In the genomic region with DNA sequence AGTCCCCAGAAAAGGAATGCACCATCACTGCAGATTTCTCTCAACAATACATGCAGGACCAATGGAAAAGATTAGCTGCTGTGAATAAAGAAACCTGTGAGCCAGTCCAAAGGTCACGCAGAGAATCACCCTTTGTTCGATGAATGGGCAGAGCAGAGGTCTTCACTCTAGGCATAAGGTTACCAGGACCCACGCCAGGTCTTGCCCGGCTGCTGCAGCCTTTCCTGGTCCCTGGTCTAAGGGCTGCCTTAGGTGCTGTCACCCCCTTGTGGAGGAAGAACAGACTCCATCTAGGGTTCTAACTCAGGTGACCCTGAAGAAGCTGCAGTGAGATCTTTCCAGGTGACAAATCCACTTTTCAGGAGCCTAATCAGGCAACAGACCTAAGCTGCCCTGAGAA, we compare ENCODE assay signal across 2 cellular contexts.
A peak's percentile ranks its signal among the peaks of the same experiment; 100 is the strongest.
TF ChIP-seq lines count a peak whose summit lies in the region.

No MANE protein-coding gene starts in this region.

TF ChIP-seq in A549, 52 proteins besides CTCF, POLR2A, EP300 and RAD21:
- no peak for TF ChIP-seq MAZ (IDR thresholded peaks at IDR 0.05; ENCODE audit: borderline replicate concordance, low read depth, low read length)
- no peak for TF ChIP-seq HOXB5 (CRISPR knock-in tag; IDR thresholded peaks at IDR 0.05)
- TF ChIP-seq, protein P1, sequence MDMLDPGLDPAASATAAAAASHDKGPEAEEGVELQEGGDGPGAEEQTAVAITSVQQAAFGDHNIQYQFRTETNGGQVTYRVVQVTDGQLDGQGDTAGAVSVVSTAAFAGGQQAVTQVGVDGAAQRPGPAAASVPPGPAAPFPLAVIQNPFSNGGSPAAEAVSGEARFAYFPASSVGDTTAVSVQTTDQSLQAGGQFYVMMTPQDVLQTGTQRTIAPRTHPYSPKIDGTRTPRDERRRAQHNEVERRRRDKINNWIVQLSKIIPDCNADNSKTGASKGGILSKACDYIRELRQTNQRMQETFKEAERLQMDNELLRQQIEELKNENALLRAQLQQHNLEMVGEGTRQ (IDR thresholded peaks at IDR 0.05), result no peak
- no peak for TF ChIP-seq BHLHE40 (IDR thresholded peaks at IDR 0.05; ENCODE audit: low read depth, low read length)
- no peak for TF ChIP-seq CEBPB (IDR thresholded peaks at IDR 0.05)
- no peak for TF ChIP-seq CBX2 (IDR thresholded peaks at IDR 0.05; ENCODE audit: borderline replicate concordance, low read depth)
- TF ChIP-seq KDM5A (IDR thresholded peaks at IDR 0.05), result no peak
- no peak for TF ChIP-seq EHMT2 (IDR thresholded peaks at IDR 0.05; ENCODE audit: low read depth)
- no peak for TF ChIP-seq PHF8 (IDR thresholded peaks at IDR 0.05; ENCODE audit: borderline replicate concordance, low read depth)
- no peak for TF ChIP-seq FOXS1 (CRISPR knock-in tag; IDR thresholded peaks at IDR 0.05)
- TF ChIP-seq, protein P2, sequence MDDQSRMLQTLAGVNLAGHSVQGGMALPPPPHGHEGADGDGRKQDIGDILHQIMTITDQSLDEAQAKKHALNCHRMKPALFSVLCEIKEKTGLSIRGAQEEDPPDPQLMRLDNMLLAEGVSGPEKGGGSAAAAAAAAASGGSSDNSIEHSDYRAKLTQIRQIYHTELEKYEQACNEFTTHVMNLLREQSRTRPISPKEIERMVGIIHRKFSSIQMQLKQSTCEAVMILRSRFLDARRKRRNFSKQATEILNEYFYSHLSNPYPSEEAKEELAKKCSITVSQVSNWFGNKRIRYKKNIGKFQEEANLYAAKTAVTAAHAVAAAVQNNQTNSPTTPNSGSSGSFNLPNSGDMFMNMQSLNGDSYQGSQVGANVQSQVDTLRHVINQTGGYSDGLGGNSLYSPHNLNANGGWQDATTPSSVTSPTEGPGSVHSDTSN (IDR thresholded peaks at IDR 0.05), result no peak
- TF ChIP-seq CHD2 (IDR thresholded peaks at IDR 0.05; ENCODE audit: low read length, partially characterized antibody), result no peak
- no peak for TF ChIP-seq SMC3 (IDR thresholded peaks at IDR 0.05)
- no peak for TF ChIP-seq FOSL2 (IDR thresholded peaks at IDR 0.05)
- TF ChIP-seq FOSL2 (CRISPR knock-in tag; IDR thresholded peaks at IDR 0.05), result no peak
- TF ChIP-seq KDM1A (IDR thresholded peaks at IDR 0.05; ENCODE audit: low read depth), result no peak
- TF ChIP-seq RCOR1 (IDR thresholded peaks at IDR 0.05; ENCODE audit: low read depth, low read length), result no peak
- TF ChIP-seq, protein P3, sequence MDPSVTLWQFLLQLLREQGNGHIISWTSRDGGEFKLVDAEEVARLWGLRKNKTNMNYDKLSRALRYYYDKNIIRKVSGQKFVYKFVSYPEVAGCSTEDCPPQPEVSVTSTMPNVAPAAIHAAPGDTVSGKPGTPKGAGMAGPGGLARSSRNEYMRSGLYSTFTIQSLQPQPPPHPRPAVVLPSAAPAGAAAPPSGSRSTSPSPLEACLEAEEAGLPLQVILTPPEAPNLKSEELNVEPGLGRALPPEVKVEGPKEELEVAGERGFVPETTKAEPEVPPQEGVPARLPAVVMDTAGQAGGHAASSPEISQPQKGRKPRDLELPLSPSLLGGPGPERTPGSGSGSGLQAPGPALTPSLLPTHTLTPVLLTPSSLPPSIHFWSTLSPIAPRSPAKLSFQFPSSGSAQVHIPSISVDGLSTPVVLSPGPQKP (IDR thresholded peaks at IDR 0.05; ENCODE audit: low read depth, low read length), result no peak
- TF ChIP-seq HOXB13 (CRISPR knock-in tag; IDR thresholded peaks at IDR 0.05; ENCODE audit: low read depth), result no peak
- TF ChIP-seq, protein P4, sequence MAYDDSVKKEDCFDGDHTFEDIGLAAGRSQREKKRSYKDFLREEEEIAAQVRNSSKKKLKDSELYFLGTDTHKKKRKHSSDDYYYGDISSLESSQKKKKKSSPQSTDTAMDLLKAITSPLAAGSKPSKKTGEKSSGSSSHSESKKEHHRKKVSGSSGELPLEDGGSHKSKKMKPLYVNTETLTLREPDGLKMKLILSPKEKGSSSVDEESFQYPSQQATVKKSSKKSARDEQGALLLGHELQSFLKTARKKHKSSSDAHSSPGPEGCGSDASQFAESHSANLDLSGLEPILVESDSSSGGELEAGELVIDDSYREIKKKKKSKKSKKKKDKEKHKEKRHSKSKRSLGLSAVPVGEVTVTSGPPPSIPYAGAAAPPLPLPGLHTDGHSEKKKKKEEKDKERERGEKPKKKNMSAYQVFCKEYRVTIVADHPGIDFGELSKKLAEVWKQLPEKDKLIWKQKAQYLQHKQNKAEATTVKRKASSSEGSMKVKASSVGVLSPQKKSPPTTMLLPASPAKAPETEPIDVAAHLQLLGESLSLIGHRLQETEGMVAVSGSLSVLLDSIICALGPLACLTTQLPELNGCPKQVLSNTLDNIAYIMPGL (CRISPR knock-in tag; IDR thresholded peaks at IDR 0.05; ENCODE audit: borderline replicate concordance), result no peak
- TF ChIP-seq HDAC2 (IDR thresholded peaks at IDR 0.05), result no peak
TF ChIP-seq in A549: peak in this region for 0.

TF ChIP-seq in GM12878, 131 proteins besides CTCF, POLR2A, EP300 and RAD21:
- TF ChIP-seq ASH2L (IDR thresholded peaks at IDR 0.05; ENCODE audit: borderline replicate concordance, low read depth) (no peak), MYB (IDR thresholded peaks at IDR 0.05; ENCODE audit: borderline replicate concordance, low read depth, low read length) (no peak), BHLHE40 (IDR thresholded peaks at IDR 0.05; ENCODE audit: borderline replicate concordance in 1 of 2, low read depth in 2 of 2, low read length in 1 of 2) (0 out of 4 replicates have a peak, but pooled peaks of 1 of the 2 experiments have one; percentile 5), NR2C2 (IDR thresholded peaks at IDR 0.05; ENCODE audit: borderline replicate concordance, control insufficient read depth, insufficient read length, low read depth) (no peak), MEF2A (IDR thresholded peaks at IDR 0.05; ENCODE audit: insufficient read depth, low read depth, low read length) (no peak), ETV6 (conservative IDR thresholded peaks at IDR 0.05 in 1 of 2, IDR thresholded peaks at IDR 0.05 in 1 of 2; ENCODE audit: borderline replicate concordance in 1 of 2, low read depth in 1 of 2) (no peak), FOS (IDR thresholded peaks at IDR 0.05; ENCODE audit: borderline replicate concordance, extremely low read depth, insufficient read length) (no peak), SMC3 (IDR thresholded peaks at IDR 0.05; ENCODE audit: borderline replicate concordance, low read length) (peak; percentile 53; the same call in 1 of the 2 replicates), HCFC1 (IDR thresholded peaks at IDR 0.05; ENCODE audit: low read length) (no peak), RB1 (IDR thresholded peaks at IDR 0.05; ENCODE audit: borderline replicate concordance) (no peak), ZSCAN29 (IDR thresholded peaks at IDR 0.05) (no peak)
- TF ChIP-seq, protein P5, sequence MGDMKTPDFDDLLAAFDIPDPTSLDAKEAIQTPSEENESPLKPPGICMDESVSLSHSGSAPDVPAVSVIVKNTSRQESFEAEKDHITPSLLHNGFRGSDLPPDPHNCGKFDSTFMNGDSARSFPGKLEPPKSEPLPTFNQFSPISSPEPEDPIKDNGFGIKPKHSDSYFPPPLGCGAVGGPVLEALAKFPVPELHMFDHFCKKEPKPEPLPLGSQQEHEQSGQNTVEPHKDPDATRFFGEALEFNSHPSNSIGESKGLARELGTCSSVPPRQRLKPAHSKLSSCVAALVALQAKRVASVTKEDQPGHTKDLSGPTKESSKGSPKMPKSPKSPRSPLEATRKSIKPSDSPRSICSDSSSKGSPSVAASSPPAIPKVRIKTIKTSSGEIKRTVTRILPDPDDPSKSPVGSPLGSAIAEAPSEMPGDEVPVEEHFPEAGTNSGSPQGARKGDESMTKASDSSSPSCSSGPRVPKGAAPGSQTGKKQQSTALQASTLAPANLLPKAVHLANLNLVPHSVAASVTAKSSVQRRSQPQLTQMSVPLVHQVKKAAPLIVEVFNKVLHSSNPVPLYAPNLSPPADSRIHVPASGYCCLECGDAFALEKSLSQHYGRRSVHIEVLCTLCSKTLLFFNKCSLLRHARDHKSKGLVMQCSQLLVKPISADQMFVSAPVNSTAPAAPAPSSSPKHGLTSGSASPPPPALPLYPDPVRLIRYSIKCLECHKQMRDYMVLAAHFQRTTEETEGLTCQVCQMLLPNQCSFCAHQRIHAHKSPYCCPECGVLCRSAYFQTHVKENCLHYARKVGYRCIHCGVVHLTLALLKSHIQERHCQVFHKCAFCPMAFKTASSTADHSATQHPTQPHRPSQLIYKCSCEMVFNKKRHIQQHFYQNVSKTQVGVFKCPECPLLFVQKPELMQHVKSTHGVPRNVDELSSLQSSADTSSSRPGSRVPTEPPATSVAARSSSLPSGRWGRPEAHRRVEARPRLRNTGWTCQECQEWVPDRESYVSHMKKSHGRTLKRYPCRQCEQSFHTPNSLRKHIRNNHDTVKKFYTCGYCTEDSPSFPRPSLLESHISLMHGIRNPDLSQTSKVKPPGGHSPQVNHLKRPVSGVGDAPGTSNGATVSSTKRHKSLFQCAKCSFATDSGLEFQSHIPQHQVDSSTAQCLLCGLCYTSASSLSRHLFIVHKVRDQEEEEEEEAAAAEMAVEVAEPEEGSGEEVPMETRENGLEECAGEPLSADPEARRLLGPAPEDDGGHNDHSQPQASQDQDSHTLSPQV (IDR thresholded peaks at IDR 0.05), result no peak
- TF ChIP-seq, protein P6, sequence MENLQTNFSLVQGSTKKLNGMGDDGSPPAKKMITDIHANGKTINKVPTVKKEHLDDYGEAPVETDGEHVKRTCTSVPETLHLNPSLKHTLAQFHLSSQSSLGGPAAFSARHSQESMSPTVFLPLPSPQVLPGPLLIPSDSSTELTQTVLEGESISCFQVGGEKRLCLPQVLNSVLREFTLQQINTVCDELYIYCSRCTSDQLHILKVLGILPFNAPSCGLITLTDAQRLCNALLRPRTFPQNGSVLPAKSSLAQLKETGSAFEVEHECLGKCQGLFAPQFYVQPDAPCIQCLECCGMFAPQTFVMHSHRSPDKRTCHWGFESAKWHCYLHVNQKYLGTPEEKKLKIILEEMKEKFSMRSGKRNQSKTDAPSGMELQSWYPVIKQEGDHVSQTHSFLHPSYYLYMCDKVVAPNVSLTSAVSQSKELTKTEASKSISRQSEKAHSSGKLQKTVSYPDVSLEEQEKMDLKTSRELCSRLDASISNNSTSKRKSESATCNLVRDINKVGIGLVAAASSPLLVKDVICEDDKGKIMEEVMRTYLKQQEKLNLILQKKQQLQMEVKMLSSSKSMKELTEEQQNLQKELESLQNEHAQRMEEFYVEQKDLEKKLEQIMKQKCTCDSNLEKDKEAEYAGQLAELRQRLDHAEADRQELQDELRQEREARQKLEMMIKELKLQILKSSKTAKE (IDR thresholded peaks at IDR 0.05; ENCODE audit: low read depth, poor library complexity, severe bottlenecking), result no peak
- TF ChIP-seq, protein P7, sequence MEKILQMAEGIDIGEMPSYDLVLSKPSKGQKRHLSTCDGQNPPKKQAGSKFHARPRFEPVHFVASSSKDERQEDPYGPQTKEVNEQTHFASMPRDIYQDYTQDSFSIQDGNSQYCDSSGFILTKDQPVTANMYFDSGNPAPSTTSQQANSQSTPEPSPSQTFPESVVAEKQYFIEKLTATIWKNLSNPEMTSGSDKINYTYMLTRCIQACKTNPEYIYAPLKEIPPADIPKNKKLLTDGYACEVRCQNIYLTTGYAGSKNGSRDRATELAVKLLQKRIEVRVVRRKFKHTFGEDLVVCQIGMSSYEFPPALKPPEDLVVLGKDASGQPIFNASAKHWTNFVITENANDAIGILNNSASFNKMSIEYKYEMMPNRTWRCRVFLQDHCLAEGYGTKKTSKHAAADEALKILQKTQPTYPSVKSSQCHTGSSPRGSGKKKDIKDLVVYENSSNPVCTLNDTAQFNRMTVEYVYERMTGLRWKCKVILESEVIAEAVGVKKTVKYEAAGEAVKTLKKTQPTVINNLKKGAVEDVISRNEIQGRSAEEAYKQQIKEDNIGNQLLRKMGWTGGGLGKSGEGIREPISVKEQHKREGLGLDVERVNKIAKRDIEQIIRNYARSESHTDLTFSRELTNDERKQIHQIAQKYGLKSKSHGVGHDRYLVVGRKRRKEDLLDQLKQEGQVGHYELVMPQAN (conservative IDR thresholded peaks at IDR 0.05), result no peak
- TF ChIP-seq, protein P8, sequence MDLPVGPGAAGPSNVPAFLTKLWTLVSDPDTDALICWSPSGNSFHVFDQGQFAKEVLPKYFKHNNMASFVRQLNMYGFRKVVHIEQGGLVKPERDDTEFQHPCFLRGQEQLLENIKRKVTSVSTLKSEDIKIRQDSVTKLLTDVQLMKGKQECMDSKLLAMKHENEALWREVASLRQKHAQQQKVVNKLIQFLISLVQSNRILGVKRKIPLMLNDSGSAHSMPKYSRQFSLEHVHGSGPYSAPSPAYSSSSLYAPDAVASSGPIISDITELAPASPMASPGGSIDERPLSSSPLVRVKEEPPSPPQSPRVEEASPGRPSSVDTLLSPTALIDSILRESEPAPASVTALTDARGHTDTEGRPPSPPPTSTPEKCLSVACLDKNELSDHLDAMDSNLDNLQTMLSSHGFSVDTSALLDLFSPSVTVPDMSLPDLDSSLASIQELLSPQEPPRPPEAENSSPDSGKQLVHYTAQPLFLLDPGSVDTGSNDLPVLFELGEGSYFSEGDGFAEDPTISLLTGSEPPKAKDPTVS (IDR thresholded peaks at IDR 0.05; ENCODE audit: low read depth, low read length), result no peak
TF ChIP-seq in GM12878: peak in this region for 2.
